In the genomic region with DNA sequence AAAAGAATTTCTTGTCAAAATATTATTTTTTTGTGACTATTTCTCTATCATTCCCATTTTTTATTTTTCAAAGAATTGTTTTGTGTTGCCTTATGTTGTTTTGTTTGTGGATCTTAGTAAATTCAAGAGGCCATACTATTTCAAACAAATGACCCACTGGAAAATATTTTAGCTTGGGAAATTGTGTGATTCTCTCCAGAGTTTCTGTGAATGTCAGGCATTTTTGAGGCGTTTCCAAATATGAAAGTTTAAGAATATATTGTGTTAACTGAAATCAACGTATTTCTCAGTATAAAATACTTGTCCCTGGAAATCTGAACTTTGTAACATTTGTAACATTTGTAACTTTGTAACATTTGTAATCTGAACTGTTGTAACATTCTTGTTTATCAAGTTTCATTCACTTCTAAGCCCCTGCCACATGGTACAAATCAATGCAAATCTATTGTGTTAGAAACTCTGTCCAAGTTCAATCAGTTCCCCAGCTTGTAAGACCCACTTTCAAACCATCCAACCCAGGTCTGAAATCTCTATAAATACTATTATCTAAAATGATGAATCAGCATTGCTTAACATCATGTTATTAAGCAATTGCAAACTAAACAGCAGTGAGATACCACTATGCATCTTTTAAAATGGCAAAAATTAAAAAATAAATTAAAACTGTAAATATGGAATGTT, we compare ENCODE assay signal across 22 cellular contexts.
A peak's percentile ranks its signal among the peaks of the same experiment; 100 is the strongest.
DNase-seq lines count a peak whose midpoint lies in the region; ATAC-seq, FAIRE-seq and TF ChIP-seq lines count a peak whose summit lies in the region.
"Had no signal": no experiment of that assay in that cellular context is flagged by ENCODE, and none has a peak within 500 bp of the region (broad histone marks: within the 10 kb centered on the region; RNA-seq: fewer than 3 reads in every experiment).

No MANE protein-coding gene starts in this region.

- H3K36me3 ChIP-seq in right lobe of liver = no peaks in the 10 kb centered on the region
- H3K36me3 ChIP-seq: Peyer's patch, SJSA1 had no signal

- H3K9me3 ChIP-seq in A549 (no peaks in the 10 kb centered on the region), right lobe of liver (peaks cover 0 to 3% (median 0%) of the 10 kb centered on the region in 4 donors)
- H3K9me3 ChIP-seq: SJSA1 had no signal

- 2% methylated on average over 2 of the region's 2 CpGs for WGBS in A549 (ENCODE audit: missing lambda C conversion rate)
- 27% methylated on average over 2 of the region's 2 CpGs for WGBS in right lobe of liver (ENCODE audit: insufficient coverage, low coverage, low lambda C conversion rate, missing lambda C conversion rate)

- CTCF ChIA-PET in A549 (lab: Yijun Ruan, JAX) = no interaction called here

- intact Hi-C loops in right lobe of liver (cut with DNase I) = no loop called here

- H3K4me1 ChIP-seq in A549 (no peaks in the 10 kb centered on the region), right lobe of liver (no peaks in the 10 kb centered on the region)
- H3K4me1 ChIP-seq: Peyer's patch, SJSA1 had no signal

- H3K4me3 ChIP-seq in A549 (no peak overlapping the region), right lobe of liver (no peak overlapping the region)
- H3K4me3 ChIP-seq: Peyer's patch, SJSA1 had no signal

- TF ChIP-seq EP300 in A549 (IDR thresholded peaks at IDR 0.05) = no peak

- no peak for FAIRE-seq in A549 (lab: Jason Lieb, UNC)
- FAIRE-seq: GM18507 had no signal

- ATAC-seq in A549 = no peak
- ATAC-seq in right lobe of liver = peak; percentile 25 to 67 (median 42)
- no peak for ATAC-seq in GM19455 (IDR thresholded peaks at IDR 0.05; ENCODE audit: unreplicated experiment)
- ATAC-seq: Right ventricle myocardium inferior had no signal

- TF ChIP-seq POLR2A in A549 (IDR thresholded peaks at IDR 0.05; ENCODE audit: low read length) = no peak
- TF ChIP-seq POLR2A in right lobe of liver (IDR thresholded peaks at IDR 0.05) = no peak

- H3K27ac ChIP-seq in A549 (no peak overlapping the region), epithelial cell of prostate (peak overlapping the region; percentile 12), right lobe of liver (peak overlapping the region in 1 of 3 donors; percentile 2)
- H3K27ac ChIP-seq: C4-2B, KMS-11, Peyer's patch, SJSA1 had no signal

- in situ Hi-C loops in KBM-7 (cut with MboI; ENCODE audit: low pct_unique_long_range_greater_than_20kb, low sequenced_read_pairs) = no loop called here

- no peak for TF ChIP-seq CTCF in A549 (IDR thresholded peaks at IDR 0.05)
- no peak for TF ChIP-seq CTCF in right lobe of liver (IDR thresholded peaks at IDR 0.05)

- no peak overlapping the region for H3K4me2 ChIP-seq in A549
- H3K4me2 ChIP-seq: KMS-11 had no signal

- DNase-seq in A549 (ENCODE audit: low read depth in 1 of 2, low spot score in 1 of 2) = no peak
- peak; percentile 79 for DNase-seq in amniotic epithelial cell (ENCODE audit: low read depth)
- DNase-seq in epithelial cell of prostate (ENCODE audit: low read depth, low spot score) = no peak
- no peak for DNase-seq in right lobe of liver
- DNase-seq in KBM-7 = no peak
- no peak for DNase-seq in NOMO-1 treated with dmso at 0.1 percent for 144 hours (lab: John Stamatoyannopoulos, UW; ENCODE audit: unreplicated experiment)
- DNase-seq: 8988T, GDM1, GOT3, NCI-H1092 treated with DMSO at 0.1 percent for 48 hours, NCI-H1436 treated with DMSO at 0.1 percent for 48 hours, NCI-H1930, NCI-H2227 treated with DMSO at 0.1 percent for 48 hours, NCI-H510A treated with DMSO at 0.1 percent for 48 hours, NCI-H748 treated with DMSO at 0.1 percent for 48 hours, Peyer's patch had no signal

- H3K27me3 ChIP-seq in right lobe of liver = no peaks in the 10 kb centered on the region
- H3K27me3 ChIP-seq: Peyer's patch, SJSA1 had no signal

- POLR2A ChIA-PET in A549 (lab: Yijun Ruan, JAX) = no interaction called here

- no peak for TF ChIP-seq RAD21 in A549 (conservative IDR thresholded peaks at IDR 0.05 in 1 of 2, IDR thresholded peaks at IDR 0.05 in 1 of 2)

TF ChIP-seq in A549, 52 proteins besides CTCF, POLR2A, EP300 and RAD21:
- TF ChIP-seq PBX3 (IDR thresholded peaks at IDR 0.05) (no peak), PHF8 (IDR thresholded peaks at IDR 0.05; ENCODE audit: borderline replicate concordance, low read depth) (no peak), RNF2 (IDR thresholded peaks at IDR 0.05; ENCODE audit: borderline replicate concordance, low read depth) (no peak), FOSB (CRISPR knock-in tag; IDR thresholded peaks at IDR 0.05) (no peak), RCOR1 (IDR thresholded peaks at IDR 0.05; ENCODE audit: low read depth, low read length) (no peak), MAFK (IDR thresholded peaks at IDR 0.05; ENCODE audit: partially characterized antibody) (peak; percentile 67), EHMT2 (IDR thresholded peaks at IDR 0.05; ENCODE audit: low read depth) (no peak), HES2 (IDR thresholded peaks at IDR 0.05) (no peak)

Comparison
In these comparisons a context has a peak if more than half of its experiments do, and no peak if none do; other contexts are left out.
1. ATAC-seq: peak in right lobe of liver (4 of 4); none in A549 (0 of 2) and GM19455 (single experiment).